In genomic region chr16:84548971-84549844, GRCh38 we compare ENCODE assay signal across 8 cellular contexts. TPM values are rescaled to one million over a fixed set of nuclear protein-coding genes. Genes with fewer than 3 reads are reported as not detected.
A peak's percentile ranks its signal among the peaks of the same experiment; 100 is the strongest.
DNase-seq lines count a peak whose midpoint lies in the region; FAIRE-seq and TF ChIP-seq lines count a peak whose summit lies in the region.

No MANE protein-coding gene starts in this region.

- H3K27ac ChIP-seq in cingulate gyrus (ENCODE audit: low read depth, low read length): peak overlapping the region; percentile 60

- 50 to 52% methylated on average over 25 of the region's 25 CpGs for WGBS in lower leg skin, 2 donors

- FAIRE-seq in GM12891 (lab: Jason Lieb, UNC): no peak

- TF ChIP-seq CTCF in progenitor cell of endocrine pancreas (IDR thresholded peaks at IDR 0.05; ENCODE audit: unreplicated experiment) (no peak), lower leg skin (IDR thresholded peaks at IDR 0.05) (no peak)

- no peak overlapping the region for H3K4me3 Mint-ChIP-seq in progenitor cell of endocrine pancreas (ENCODE audit: low read depth)

- intact Hi-C loops in lower leg skin (cut with DNase I; ENCODE audit: low total_unique reads): no loop called here

- H3K9me3 Mint-ChIP-seq in progenitor cell of endocrine pancreas (ENCODE audit: low read depth): no peaks in the 10 kb centered on the region

- H3K4me3 ChIP-seq in lower leg skin (ENCODE audit: low read depth, poor library complexity, severe bottlenecking): no peak overlapping the region

- no peaks in the 10 kb centered on the region for H3K36me3 Mint-ChIP-seq in progenitor cell of endocrine pancreas (ENCODE audit: insufficient read depth)

- no peak for TF ChIP-seq POLR2A in lower leg skin (IDR thresholded peaks at IDR 0.05)
- TF ChIP-seq POLR2A in GM12891 (IDR thresholded peaks at IDR 0.05; ENCODE audit: low read depth, low read length): no peak

- DNase-seq in COLO829 (ENCODE audit: low spot score) (peak; percentile 35), progenitor cell of endocrine pancreas (ENCODE audit: low spot score, unreplicated experiment) (no peak), SK-N-DZ (ENCODE audit: low spot score) (no peak), lower leg skin (ENCODE audit: low spot score in 2 of 2) (no peak), 8988T (no peak), GM12891 (ENCODE audit: insufficient read length, low spot score) (no peak)
- peak; percentile 21 for DNase-seq in activated CD4-positive, CD25-positive, alpha-beta regulatory T cell treated with anti-CD3 and anti-CD28 coated beads, Interleukin-2, amount 50 U/mL, for 16 hours (ENCODE audit: low read depth, low spot score)

- peaks cover 14% of the 10 kb centered on the region for H3K4me1 Mint-ChIP-seq in progenitor cell of endocrine pancreas (ENCODE audit: low read depth)

- peak overlapping the region; percentile 80 for H3K27ac Mint-ChIP-seq in progenitor cell of endocrine pancreas

- H3K27me3 Mint-ChIP-seq in progenitor cell of endocrine pancreas: peaks cover 3% of the 10 kb centered on the region

TF ChIP-seq in GM12891, 5 proteins besides CTCF, POLR2A, EP300 and RAD21:
- TF ChIP-seq SPI1 (IDR thresholded peaks at IDR 0.05; ENCODE audit: low read depth, low read length) (no peak), POU2F2 (IDR thresholded peaks at IDR 0.05; ENCODE audit: low read depth, low read length) (no peak), PAX5 (IDR thresholded peaks at IDR 0.05; ENCODE audit: insufficient read depth, low read length, severe bottlenecking) (no peak), TAF1 (IDR thresholded peaks at IDR 0.05; ENCODE audit: low read depth, low read length) (no peak), POLR2AphosphoS5 (IDR thresholded peaks at IDR 0.05; ENCODE audit: low read depth, low read length) (no peak)

RNA-seq across cellular contexts. Expression of gene MEAK7, which starts 44.7 kb away (rescaled TPM):
- total RNA-seq in progenitor cell of endocrine pancreas (32.3 and 32.7 TPM in 2 replicates), lower leg skin (10 to 100 TPM; 10.2 to 20.8 (median 14.9) TPM)
- 9.3 and 9.9 TPM in 2 replicates for polyA plus RNA-seq in SK-N-DZ (2014; cell fraction: cytosol; rRNA removed)
- 6.0 and 7.8 TPM in 2 replicates for polyA plus RNA-seq in SK-N-DZ (2014; cell fraction: nucleus; rRNA removed)
- polyA plus RNA-seq in GM12891 (2012; ENCODE audit: low read depth, missing spikeins): 2.6 TPM

Comparison
In these comparisons a context has a peak if more than half of its experiments do, and no peak if none do; other contexts are left out.
1. DNase-seq: peak in COLO829 (single experiment) and activated CD4-positive, CD25-positive, alpha-beta regulatory T cell treated with anti-CD3 and anti-CD28 coated beads, Interleukin-2, amount 50 U/mL, for 16 hours (single experiment); none in progenitor cell of endocrine pancreas (single experiment), SK-N-DZ (single experiment), lower leg skin (0 of 2), 8988T (single experiment) and GM12891 (single experiment).